Comparison of ENCODE assay signal across 15 cellular contexts in genomic region chr17:77733576-77734296, GRCh38.
DNase-seq lines count a peak whose midpoint lies in the region; ATAC-seq and TF ChIP-seq lines count a peak whose summit lies in the region.
"Had no signal": no experiment of that assay in that cellular context is flagged by ENCODE, and none has a peak within 500 bp of the region (broad histone marks: within the 10 kb centered on the region; RNA-seq: fewer than 3 reads in every experiment).

No MANE protein-coding gene starts in this region.

- POLR2A ChIA-PET in HEK293T (lab: Yijun Ruan, JAX): no interaction called here

- H3K27ac Mint-ChIP-seq in brain (peak overlapping the region in 4 of 5 experiments; percentile 88 to 92 (median 90)), nephron (peak overlapping the region; percentile 44 to 97 (median 96)), osteocyte (ENCODE audit: unreplicated experiment) (no peak overlapping the region)
- H3K27ac Mint-ChIP-seq: activated naive CD8-positive, alpha-beta T cell treated with anti-CD3 and anti-CD28 coated beads, Interleukin-2, amount 10 ng/mL, durations not matched to agents 7 days and 5 days; HFFc6 had no signal

- no peak for TF ChIP-seq POLR2A in upper lobe of left lung (IDR thresholded peaks at IDR 0.05)

- no peak for TF ChIP-seq EP300 in upper lobe of left lung (IDR thresholded peaks at IDR 0.05)

- H3K9me3 Mint-ChIP-seq in brain (peaks cover 35 to 54% (median 39%) of the 10 kb centered on the region in 5 experiments), nephron (peaks cover 31% of the 10 kb centered on the region), osteocyte (ENCODE audit: unreplicated experiment) (peaks cover 7% of the 10 kb centered on the region)

- H3K4me3 ChIP-seq in heart right ventricle (peak overlapping the region in 4 of 10 donors; percentile 8 to 29 (median 18)), upper lobe of left lung (no peak overlapping the region)
- H3K4me3 ChIP-seq: lung had no signal

- 52 to 56% methylated on average over 8 of the region's 8 CpGs for WGBS in heart right ventricle, 2 donors
- WGBS in upper lobe of left lung, 2 donors: 51 to 55% methylated on average over 8 of the region's 8 CpGs

- ATAC-seq in heart right ventricle: no peak
- ATAC-seq in Right ventricle myocardium inferior: no peak
- ATAC-seq in upper lobe of left lung (ENCODE audit: low FRiP score in 2 of 2): no peak

- H3K4me3 Mint-ChIP-seq in brain (peak overlapping the region; percentile 26 to 62 (median 39)), nephron (no peak overlapping the region), osteocyte (ENCODE audit: unreplicated experiment) (no peak overlapping the region)
- H3K4me3 Mint-ChIP-seq: activated naive CD8-positive, alpha-beta T cell treated with anti-CD3 and anti-CD28 coated beads, Interleukin-2, amount 10 ng/mL, durations not matched to agents 7 days and 5 days; HFFc6 had no signal

- H3K4me1 Mint-ChIP-seq in brain (peaks cover 70% of the 10 kb centered on the region), nephron (peaks cover 42% of the 10 kb centered on the region), osteocyte (ENCODE audit: unreplicated experiment) (peaks cover 22% of the 10 kb centered on the region)
- H3K4me1 Mint-ChIP-seq: activated naive CD8-positive, alpha-beta T cell treated with anti-CD3 and anti-CD28 coated beads, Interleukin-2, amount 10 ng/mL, durations not matched to agents 7 days and 5 days had no signal

- no peak for TF ChIP-seq CTCF in heart right ventricle (IDR thresholded peaks at IDR 0.05)
- TF ChIP-seq CTCF in brain (conservative IDR thresholded peaks at IDR 0.05): no peak
- TF ChIP-seq CTCF in nephron (IDR thresholded peaks at IDR 0.05; ENCODE audit: unreplicated experiment in 3 of 3): no peak
- no peak for TF ChIP-seq CTCF in upper lobe of left lung (IDR thresholded peaks at IDR 0.05)
- no peak for TF ChIP-seq CTCF in osteocyte (IDR thresholded peaks at IDR 0.05)

- H3K36me3 Mint-ChIP-seq in brain: peaks cover 17% of the 10 kb centered on the region
- H3K36me3 Mint-ChIP-seq in nephron (ENCODE audit: low read depth): peaks cover 12% of the 10 kb centered on the region
- no peaks in the 10 kb centered on the region for H3K36me3 Mint-ChIP-seq in osteocyte (ENCODE audit: unreplicated experiment)
- H3K36me3 Mint-ChIP-seq: activated naive CD8-positive, alpha-beta T cell treated with anti-CD3 and anti-CD28 coated beads, Interleukin-2, amount 10 ng/mL, durations not matched to agents 7 days and 5 days had no signal

- H3K27me3 Mint-ChIP-seq in brain: peaks cover 11% of the 10 kb centered on the region
- H3K27me3 Mint-ChIP-seq in nephron (ENCODE audit: low read depth): peaks cover 10% of the 10 kb centered on the region
- H3K27me3 Mint-ChIP-seq in osteocyte (ENCODE audit: unreplicated experiment): peaks cover 45% of the 10 kb centered on the region

- H3K36me3 ChIP-seq in heart right ventricle (no peaks in the 10 kb centered on the region), upper lobe of left lung (no peaks in the 10 kb centered on the region)
- H3K36me3 ChIP-seq: neutrophil had no signal

- intact Hi-C loops in heart right ventricle (cut with DNase I) (loop anchor here in 6 of 10 donors (2.0 to 10.0 kb wide), 4 partner anchors 131 to 191 kb away; no protein-coding TSS in a partner anchor), Right ventricle myocardium inferior (cut with DNase I) (loop anchor here (2.0 to 5.0 kb wide), 3 partner anchors 51 to 191 kb away; no protein-coding TSS in a partner anchor)

- H3K27ac ChIP-seq in heart right ventricle (peak overlapping the region; percentile 74 to 96 (median 86)), upper lobe of left lung (peak overlapping the region in 3 of 4 donors; percentile 36 to 53 (median 47))
- H3K27ac ChIP-seq: neutrophil had no signal

- peaks cover 0 to 25% (median 0%) of the 10 kb centered on the region in 11 donors for H3K9me3 ChIP-seq in heart right ventricle
- peaks cover 0 to 6% (median 2%) of the 10 kb centered on the region in 4 donors for H3K9me3 ChIP-seq in upper lobe of left lung
- H3K9me3 ChIP-seq: neutrophil had no signal

- H3K27me3 ChIP-seq in heart right ventricle (peaks cover 0 to 9% (median 0%) of the 10 kb centered on the region in 7 donors), upper lobe of left lung (no peaks in the 10 kb centered on the region)

- CTCF ChIA-PET in HEK293T (lab: Yijun Ruan, JAX): no interaction called here

- peaks cover 22 to 50% (median 39%) of the 10 kb centered on the region in 9 donors for H3K4me1 ChIP-seq in heart right ventricle
- H3K4me1 ChIP-seq in upper lobe of left lung: peaks cover 23 to 31% (median 27%) of the 10 kb centered on the region in 4 donors

- DNase-seq in heart right ventricle (peak in 1 of 2 donors; percentile 2), Right ventricle myocardium inferior (ENCODE audit: missing footprints) (no peak), upper lobe of left lung (peak in 1 of 2 donors; percentile 2), osteocyte (ENCODE audit: extremely low spot score, unreplicated experiment) (no peak), HEK293T (ENCODE audit: extremely low spot score) (no peak), SKM-1 (lab: John Stamatoyannopoulos, UW; ENCODE audit: unreplicated experiment) (no peak)
- DNase-seq: activated naive CD8-positive, alpha-beta T cell treated with anti-CD3 and anti-CD28 coated beads, Interleukin-2, amount 10 ng/mL, durations not matched to agents 7 days and 5 days; DMS53; SIG-M5; small intestine had no signal

TF ChIP-seq in HEK293T, 16 proteins besides CTCF, POLR2A, EP300 and RAD21:
- no peak for TF ChIP-seq FOXK2 (IDR thresholded peaks at IDR 0.05)
- no peak for TF ChIP-seq ARNT (IDR thresholded peaks at IDR 0.05)
- no peak for TF ChIP-seq BHLHE40 (IDR thresholded peaks at IDR 0.05; ENCODE audit: borderline replicate concordance)
- no peak for TF ChIP-seq HDGF (IDR thresholded peaks at IDR 0.05; ENCODE audit: borderline replicate concordance)
- TF ChIP-seq FOXM1 (IDR thresholded peaks at IDR 0.05; ENCODE audit: borderline replicate concordance): no peak

Comparison
In these comparisons a context has a peak if more than half of its experiments do, and no peak if none do; other contexts are left out.
1. H3K4me3 Mint-ChIP-seq: peak in brain (5 of 5); none in nephron (0 of 3) and osteocyte (single experiment).